Comparison of ENCODE assay signal across 11 cellular contexts in genomic region chr17:79930077-79930785, GRCh38.
A peak's percentile ranks its signal among the peaks of the same experiment; 100 is the strongest.
DNase-seq lines count a peak whose midpoint lies in the region; ATAC-seq and TF ChIP-seq lines count a peak whose summit lies in the region.
"Had no signal": no experiment of that assay in that cellular context is flagged by ENCODE, and none has a peak within 500 bp of the region (broad histone marks: within the 10 kb centered on the region; RNA-seq: fewer than 3 reads in every experiment).

No MANE protein-coding gene starts in this region.

- H3K36me3 Mint-ChIP-seq in endodermal cell (ENCODE audit: low read depth): no peaks in the 10 kb centered on the region

- H3K27me3 ChIP-seq in endodermal cell (ENCODE audit: control insufficient read depth, insufficient read depth, low read length, poor library complexity, severe bottlenecking): no peaks in the 10 kb centered on the region
- H3K27me3 ChIP-seq in neuron (ENCODE audit: insufficient read depth, low read length): no peaks in the 10 kb centered on the region
- peaks cover 18% of the 10 kb centered on the region for H3K27me3 ChIP-seq in effector memory CD4-positive, alpha-beta T cell (replicated peaks; ENCODE audit: control insufficient read depth, insufficient read depth, low read length, poor library complexity, severe bottlenecking)

- H3K9me3 Mint-ChIP-seq in endodermal cell: no peaks in the 10 kb centered on the region

- peak overlapping the region; percentile 52 for H3K4me3 Mint-ChIP-seq in endodermal cell

- H3K27ac ChIP-seq in endodermal cell (ENCODE audit: low read depth, low read length): no peak overlapping the region
- H3K27ac ChIP-seq in effector memory CD4-positive, alpha-beta T cell (ENCODE audit: insufficient read depth, low read length, poor library complexity, severe bottlenecking): no peak overlapping the region
- H3K27ac ChIP-seq: right atrium auricular region had no signal

- ATAC-seq in left lobe of liver: no peak

- H3K27me3 Mint-ChIP-seq in endodermal cell (ENCODE audit: insufficient read depth): peaks cover 16% of the 10 kb centered on the region

- H3K27ac Mint-ChIP-seq in endodermal cell: peak overlapping the region; percentile 26

- H3K9me3 ChIP-seq in endodermal cell (ENCODE audit: control insufficient read depth, low read length) (no peaks in the 10 kb centered on the region), neuron (ENCODE audit: low read length) (no peaks in the 10 kb centered on the region)
- no peaks in the 10 kb centered on the region for H3K9me3 ChIP-seq in effector memory CD4-positive, alpha-beta T cell (ENCODE audit: control insufficient read depth, low read length)
- H3K9me3 ChIP-seq: right atrium auricular region had no signal

- H2AFZ ChIP-seq in neuron (ENCODE audit: low read depth, low read length): no peak overlapping the region

- no peaks in the 10 kb centered on the region for H3K36me3 ChIP-seq in endodermal cell (ENCODE audit: control insufficient read depth, insufficient read depth, low read length)
- H3K36me3 ChIP-seq in neuron (ENCODE audit: insufficient read depth, low read length): no peaks in the 10 kb centered on the region
- H3K36me3 ChIP-seq in effector memory CD4-positive, alpha-beta T cell (ENCODE audit: control insufficient read depth, insufficient read depth, low read length): no peaks in the 10 kb centered on the region
- H3K36me3 ChIP-seq: right atrium auricular region had no signal

- H3K9ac ChIP-seq in endodermal cell (ENCODE audit: extremely low read depth, low read length, poor library complexity, severe bottlenecking): peak overlapping the region; percentile 15

- H3K4me3 ChIP-seq in endodermal cell (ENCODE audit: low read length): peak overlapping the region; percentile 71
- H3K4me3 ChIP-seq in neuron (ENCODE audit: low read length): peak overlapping the region; percentile 46
- no peak overlapping the region for H3K4me3 ChIP-seq in effector memory CD4-positive, alpha-beta T cell (ENCODE audit: insufficient read depth, low read depth, low read length, poor library complexity, severe bottlenecking)

- no peak for TF ChIP-seq CTCF in endodermal cell (conservative IDR thresholded peaks at IDR 0.05)

- DNase-seq in COR-L47 (lab: John Stamatoyannopoulos, UW): peak; percentile 28
- peak; percentile 18 for DNase-seq in NCI-H1105 (lab: John Stamatoyannopoulos, UW)
- peak; percentile 80 for DNase-seq in endodermal cell
- DNase-seq in NCI-H128 (lab: John Stamatoyannopoulos, UW; ENCODE audit: unreplicated experiment): no peak
- no peak for DNase-seq in DMS114 treated with DMSO at 0.1 percent for 48 hours (lab: John Stamatoyannopoulos, UW; ENCODE audit: unreplicated experiment)
- no peak for DNase-seq in effector memory CD4-positive, alpha-beta T cell
- DNase-seq in left lobe of liver (ENCODE audit: low spot score): no peak
- DNase-seq: activated CD4-positive, alpha-beta T cell treated with anti-CD3 and anti-CD28 coated beads for 4 hours; stimulated activated naive CD4-positive, alpha-beta T cell had no signal

- WGBS in endodermal cell (ENCODE audit: insufficient coverage in 1 of 2, insufficient read length in 1 of 2), 2 experiments: 0 to 6% methylated on average over 15 to 58 of the region's 58 CpGs

- H3K4me1 ChIP-seq in endodermal cell (ENCODE audit: control insufficient read depth, insufficient read depth, low read length) (peaks cover 18% of the 10 kb centered on the region), neuron (ENCODE audit: insufficient read depth, low read length) (peaks cover 29% of the 10 kb centered on the region)
- peaks cover 6% of the 10 kb centered on the region for H3K4me1 ChIP-seq in effector memory CD4-positive, alpha-beta T cell (ENCODE audit: control insufficient read depth, insufficient read depth, low read length, poor library complexity, severe bottlenecking)

- H3K4me1 Mint-ChIP-seq in endodermal cell: peaks cover 26% of the 10 kb centered on the region

Comparison
In these comparisons a context has a peak if more than half of its experiments do, and no peak if none do; other contexts are left out.
1. DNase-seq: peak in COR-L47 (single experiment), NCI-H1105 (single experiment) and endodermal cell (single experiment); none in NCI-H128 (single experiment), DMS114 treated with DMSO at 0.1 percent for 48 hours (single experiment), effector memory CD4-positive, alpha-beta T cell (0 of 3) and left lobe of liver (single experiment).